Comparison of ENCODE assay signal across 8 cellular contexts in genomic region chr1:158527190-158527815, GRCh38. TPM values are rescaled to one million over a fixed set of nuclear protein-coding genes. Genes with fewer than 3 reads are reported as not detected.
DNase-seq lines count a peak whose midpoint lies in the region; ATAC-seq and TF ChIP-seq lines count a peak whose summit lies in the region.

No MANE protein-coding gene starts in this region.

- TF ChIP-seq POLR2A in ovary (IDR thresholded peaks at IDR 0.05): no peak

- peak; percentile 64 for ATAC-seq in HG02759 (IDR thresholded peaks at IDR 0.05; ENCODE audit: unreplicated experiment)
- peak; percentile 60; the same call in 1 of the 3 replicates for ATAC-seq in SK-N-SH treated with all-trans-retinoic acid at 6 μM for 48 hours

- no peaks in the 10 kb centered on the region for H3K4me1 ChIP-seq in ovary (ENCODE audit: insufficient read depth)

- intact Hi-C loops in ovary (cut with DNase I): no loop called here

- peak; percentile 68 for DNase-seq in DMS153 (lab: John Stamatoyannopoulos, UW)
- no peak for DNase-seq in kidney epithelial cell (ENCODE audit: low read depth)
- no peak for DNase-seq in WERI-Rb-1
- no peak for DNase-seq in ovary
- no peak for DNase-seq in NCI-H1436 (lab: John Stamatoyannopoulos, UW)
- no peak for DNase-seq in stimulated activated CD4-positive, alpha-beta T cell treated with anti-CD3 and anti-CD28 coated beads, Interleukin-4, amount 100 ng/mL, for 1 hour

- H3K4me3 ChIP-seq in kidney epithelial cell (ENCODE audit: low read depth, low read length) (no peak overlapping the region), WERI-Rb-1 (ENCODE audit: low read depth, low read length) (no peak overlapping the region), ovary (no peak overlapping the region)

- H3K27ac ChIP-seq in WERI-Rb-1 (no peak overlapping the region), ovary (no peak overlapping the region)

- 35 to 76% (median 40%) methylated on average over 2 of the region's 2 CpGs for WGBS in ovary, 3 donors

- H3K27me3 ChIP-seq in kidney epithelial cell (ENCODE audit: control insufficient read depth, insufficient read depth, low read length) (no peaks in the 10 kb centered on the region), WERI-Rb-1 (ENCODE audit: insufficient read depth, low read depth, severe bottlenecking) (peaks cover 75% of the 10 kb centered on the region), ovary (no peaks in the 10 kb centered on the region)

- no peaks in the 10 kb centered on the region for H3K36me3 ChIP-seq in kidney epithelial cell (ENCODE audit: control insufficient read depth, insufficient read depth, low read length)
- no peaks in the 10 kb centered on the region for H3K36me3 ChIP-seq in WERI-Rb-1
- H3K36me3 ChIP-seq in ovary: no peaks in the 10 kb centered on the region

- no peaks in the 10 kb centered on the region for H3K9me3 ChIP-seq in WERI-Rb-1 (ENCODE audit: severe bottlenecking)
- H3K9me3 ChIP-seq in ovary: no peaks in the 10 kb centered on the region

- TF ChIP-seq CTCF in kidney epithelial cell (IDR thresholded peaks at IDR 0.05; ENCODE audit: insufficient read depth, low read length, poor library complexity, severe bottlenecking) (peak; percentile 53), WERI-Rb-1 (IDR thresholded peaks at IDR 0.05; ENCODE audit: low read depth, low read length) (no peak), ovary (IDR thresholded peaks at IDR 0.05) (no peak)

- no peak for TF ChIP-seq EP300 in ovary (IDR thresholded peaks at IDR 0.05)

TF ChIP-seq in SK-N-SH treated with all-trans-retinoic acid at 6 μM for 48 hours, 23 proteins besides CTCF, POLR2A, EP300 and RAD21:
- TF ChIP-seq SNAI2 (CRISPR knock-in tag; IDR thresholded peaks at IDR 0.05) (no peak), POU6F1 (CRISPR knock-in tag; IDR thresholded peaks at IDR 0.05; ENCODE audit: borderline replicate concordance, low read depth) (no peak), ESRRG (CRISPR knock-in tag; IDR thresholded peaks at IDR 0.05) (no peak), TCF4 (CRISPR knock-in tag; IDR thresholded peaks at IDR 0.05; ENCODE audit: borderline replicate concordance) (no peak), ARNTL (CRISPR knock-in tag; IDR thresholded peaks at IDR 0.05; ENCODE audit: borderline replicate concordance, low read depth) (no peak), TOX (CRISPR knock-in tag; IDR thresholded peaks at IDR 0.05; ENCODE audit: borderline replicate concordance) (no peak), PATZ1 (CRISPR knock-in tag; IDR thresholded peaks at IDR 0.05; ENCODE audit: borderline replicate concordance) (no peak), CREB5 (CRISPR knock-in tag; IDR thresholded peaks at IDR 0.05; ENCODE audit: low read depth) (no peak), ZC3H10 (CRISPR knock-in tag; IDR thresholded peaks at IDR 0.05) (no peak), OSR1 (CRISPR knock-in tag; IDR thresholded peaks at IDR 0.05) (no peak), CSDC2 (CRISPR knock-in tag; IDR thresholded peaks at IDR 0.05) (no peak), BACH2 (CRISPR knock-in tag; IDR thresholded peaks at IDR 0.05; ENCODE audit: borderline replicate concordance) (no peak), PPARA (CRISPR knock-in tag; IDR thresholded peaks at IDR 0.05; ENCODE audit: borderline replicate concordance) (no peak)
- TF ChIP-seq, protein P1, sequence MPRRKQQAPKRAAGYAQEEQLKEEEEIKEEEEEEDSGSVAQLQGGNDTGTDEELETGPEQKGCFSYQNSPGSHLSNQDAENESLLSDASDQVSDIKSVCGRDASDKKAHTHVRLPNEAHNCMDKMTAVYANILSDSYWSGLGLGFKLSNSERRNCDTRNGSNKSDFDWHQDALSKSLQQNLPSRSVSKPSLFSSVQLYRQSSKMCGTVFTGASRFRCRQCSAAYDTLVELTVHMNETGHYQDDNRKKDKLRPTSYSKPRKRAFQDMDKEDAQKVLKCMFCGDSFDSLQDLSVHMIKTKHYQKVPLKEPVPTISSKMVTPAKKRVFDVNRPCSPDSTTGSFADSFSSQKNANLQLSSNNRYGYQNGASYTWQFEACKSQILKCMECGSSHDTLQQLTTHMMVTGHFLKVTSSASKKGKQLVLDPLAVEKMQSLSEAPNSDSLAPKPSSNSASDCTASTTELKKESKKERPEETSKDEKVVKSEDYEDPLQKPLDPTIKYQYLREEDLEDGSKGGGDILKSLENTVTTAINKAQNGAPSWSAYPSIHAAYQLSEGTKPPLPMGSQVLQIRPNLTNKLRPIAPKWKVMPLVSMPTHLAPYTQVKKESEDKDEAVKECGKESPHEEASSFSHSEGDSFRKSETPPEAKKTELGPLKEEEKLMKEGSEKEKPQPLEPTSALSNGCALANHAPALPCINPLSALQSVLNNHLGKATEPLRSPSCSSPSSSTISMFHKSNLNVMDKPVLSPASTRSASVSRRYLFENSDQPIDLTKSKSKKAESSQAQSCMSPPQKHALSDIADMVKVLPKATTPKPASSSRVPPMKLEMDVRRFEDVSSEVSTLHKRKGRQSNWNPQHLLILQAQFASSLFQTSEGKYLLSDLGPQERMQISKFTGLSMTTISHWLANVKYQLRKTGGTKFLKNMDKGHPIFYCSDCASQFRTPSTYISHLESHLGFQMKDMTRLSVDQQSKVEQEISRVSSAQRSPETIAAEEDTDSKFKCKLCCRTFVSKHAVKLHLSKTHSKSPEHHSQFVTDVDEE (CRISPR knock-in tag; IDR thresholded peaks at IDR 0.05): no peak
- TF ChIP-seq, protein P2, sequence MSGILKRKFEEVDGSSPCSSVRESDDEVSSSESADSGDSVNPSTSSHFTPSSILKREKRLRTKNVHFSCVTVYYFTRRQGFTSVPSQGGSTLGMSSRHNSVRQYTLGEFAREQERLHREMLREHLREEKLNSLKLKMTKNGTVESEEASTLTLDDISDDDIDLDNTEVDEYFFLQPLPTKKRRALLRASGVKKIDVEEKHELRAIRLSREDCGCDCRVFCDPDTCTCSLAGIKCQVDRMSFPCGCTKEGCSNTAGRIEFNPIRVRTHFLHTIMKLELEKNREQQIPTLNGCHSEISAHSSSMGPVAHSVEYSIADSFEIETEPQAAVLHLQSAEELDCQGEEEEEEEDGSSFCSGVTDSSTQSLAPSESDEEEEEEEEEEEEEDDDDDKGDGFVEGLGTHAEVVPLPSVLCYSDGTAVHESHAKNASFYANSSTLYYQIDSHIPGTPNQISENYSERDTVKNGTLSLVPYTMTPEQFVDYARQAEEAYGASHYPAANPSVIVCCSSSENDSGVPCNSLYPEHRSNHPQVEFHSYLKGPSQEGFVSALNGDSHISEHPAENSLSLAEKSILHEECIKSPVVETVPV (CRISPR knock-in tag; IDR thresholded peaks at IDR 0.05): no peak

RNA-seq across cellular contexts. Expression of gene OR6Y1, which starts 26.9 kb away (rescaled TPM):
- total RNA-seq in kidney epithelial cell (not detected in 2 replicates), ovary (not detected)
- polyA plus RNA-seq in ovary: not detected

RNA-seq across cellular contexts. Expression of gene OR6P1, which starts 43.1 kb away (rescaled TPM):
- total RNA-seq in kidney epithelial cell: not detected in 2 replicates
- total RNA-seq in ovary: not detected
- polyA plus RNA-seq in ovary: not detected

RNA-seq across cellular contexts. Expression of gene OR10X1, which starts 52.4 kb away (rescaled TPM):
- total RNA-seq in kidney epithelial cell: not detected in 2 replicates
- total RNA-seq in ovary: not detected
- not detected for polyA plus RNA-seq in ovary

RNA-seq across cellular contexts. Expression of gene OR10R2, which starts 55.3 kb away (rescaled TPM):
- total RNA-seq in kidney epithelial cell (not detected in 2 replicates), ovary (not detected)
- polyA plus RNA-seq in ovary: not detected
